In genomic region chr12:87556985-87557384, GRCh38 we compare ENCODE assay signal across 2 cellular contexts.
TF ChIP-seq lines count a peak whose summit lies in the region.

No MANE protein-coding gene starts in this region.

TF ChIP-seq in liver, 16 proteins besides CTCF, POLR2A, EP300 and RAD21:
- TF ChIP-seq REST (IDR thresholded peaks at IDR 0.05) (no peak), RXRA (IDR thresholded peaks at IDR 0.05) (peak; percentile 39 to 60), HNF4A (conservative IDR thresholded peaks at IDR 0.05) (peak in 1 of 2 donors; percentile 6)

TF ChIP-seq in HepG2, 621 proteins besides CTCF, POLR2A, EP300 and RAD21 (continued from another document):
- no peak for TF ChIP-seq NFAT5 (CRISPR knock-in tag; IDR thresholded peaks at IDR 0.05)
- no peak for TF ChIP-seq NFE2 (CRISPR knock-in tag; IDR thresholded peaks at IDR 0.05)
- no peak for TF ChIP-seq CCDC6 (CRISPR knock-in tag; IDR thresholded peaks at IDR 0.05)
